In genomic region chr6:148745926-148746325, GRCh38 we compare ENCODE assay signal across 8 cellular contexts. TPM values are rescaled to one million over a fixed set of nuclear protein-coding genes. Genes with fewer than 3 reads are reported as not detected.
DNase-seq lines count a peak whose midpoint lies in the region; ATAC-seq and TF ChIP-seq lines count a peak whose summit lies in the region.

No MANE protein-coding gene starts in this region.

- 0% methylated on average over 5 of the region's 6 CpGs for WGBS in SK-N-SH (ENCODE audit: low lambda C conversion rate)
- 18% methylated on average over 6 of the region's 6 CpGs for WGBS in suprapubic skin

- peak overlapping the region; percentile 84; the same call in 1 of the 2 replicates for H3K4me2 ChIP-seq in SK-N-SH

- no peak for TF ChIP-seq RAD21 in SK-N-SH (IDR thresholded peaks at IDR 0.05; ENCODE audit: low read length)

- TF ChIP-seq EP300 in SK-N-SH (IDR thresholded peaks at IDR 0.05; ENCODE audit: borderline replicate concordance in 1 of 2, low read depth in 1 of 2, low read length in 1 of 2), result no peak
- no peak for TF ChIP-seq EP300 in suprapubic skin (IDR thresholded peaks at IDR 0.05)

- no peaks in the 10 kb centered on the region for H3K36me3 Mint-ChIP-seq in activated naive CD8-positive, alpha-beta T cell

- H3K9ac ChIP-seq in SK-N-SH (no peak overlapping the region), iPS-20b (ENCODE audit: low read depth, low read length) (peak overlapping the region; percentile 78; the same call in 1 of the 2 replicates)

- H3K36me3 ChIP-seq in SK-N-SH (replicated peaks in 1 of 2; ENCODE audit: control insufficient read depth in 1 of 2, insufficient read depth in 2 of 2, low read length in 1 of 2), result no peaks in the 10 kb centered on the region
- H3K36me3 ChIP-seq in iPS-20b (ENCODE audit: insufficient read depth, low read depth, low read length), result no peaks in the 10 kb centered on the region
- H3K36me3 ChIP-seq in suprapubic skin, result no peaks in the 10 kb centered on the region

- no peak for TF ChIP-seq CTCF in SK-N-SH (IDR thresholded peaks at IDR 0.05)
- no peak for TF ChIP-seq CTCF in suprapubic skin (IDR thresholded peaks at IDR 0.05)

- no peaks in the 10 kb centered on the region for H3K9me3 Mint-ChIP-seq in activated naive CD8-positive, alpha-beta T cell (ENCODE audit: low read depth)

- H3K4me1 ChIP-seq in SK-N-SH (ENCODE audit: control insufficient read depth in 1 of 2, insufficient read depth in 2 of 2, low read depth in 1 of 2, low read length in 1 of 2) (no peaks in the 10 kb centered on the region), iPS-20b (ENCODE audit: insufficient read depth, low read length) (peaks cover 11% of the 10 kb centered on the region; the same call in 1 of the 2 replicates), suprapubic skin (peaks cover 30% of the 10 kb centered on the region)

- no peak for TF ChIP-seq POLR2A in suprapubic skin (IDR thresholded peaks at IDR 0.05)

- peaks cover 16% of the 10 kb centered on the region for H3K4me1 Mint-ChIP-seq in activated naive CD8-positive, alpha-beta T cell (ENCODE audit: low read depth)

- H2AFZ ChIP-seq in SK-N-SH (ENCODE audit: low read depth), result peak overlapping the region; percentile 91; the same call in 1 of the 2 replicates

- POLR2A ChIA-PET in SK-N-SH (lab: Yijun Ruan, JAX), result interaction anchor here (0.7 kb wide), 1 partner anchor 299 kb away, joined by 3 read pairs; no protein-coding TSS in a partner anchor

- CTCF ChIA-PET in SK-N-SH (lab: Yijun Ruan, JAX), result no interaction called here

- no peaks in the 10 kb centered on the region for H4K20me1 ChIP-seq in SK-N-SH (ENCODE audit: insufficient read depth)

- no peak overlapping the region for H3K27ac Mint-ChIP-seq in activated naive CD8-positive, alpha-beta T cell

- no peak for ATAC-seq in SK-N-SH treated with all-trans-retinoic acid at 6 μM for 48 hours

- H3K27me3 ChIP-seq in SK-N-SH (ENCODE audit: insufficient read depth) (peaks cover 33% of the 10 kb centered on the region; the same call in 1 of the 2 replicates), iPS-20b (ENCODE audit: insufficient read depth, low read length) (peaks cover 19% of the 10 kb centered on the region; the same call in 1 of the 2 replicates), suprapubic skin (peaks cover 5% of the 10 kb centered on the region)

- no peaks in the 10 kb centered on the region for H3K9me2 ChIP-seq in SK-N-SH

- H3K4me3 Mint-ChIP-seq in activated naive CD8-positive, alpha-beta T cell, result peak overlapping the region; percentile 94

- H3K27ac ChIP-seq in SK-N-SH (ENCODE audit: low read depth in 2 of 2, low read length in 1 of 2) (peak overlapping the region in 1 of 2 experiments; percentile 39; a peak in 1 of 4 replicates), iPS-20b (ENCODE audit: low read length) (no peak overlapping the region), suprapubic skin (peak overlapping the region; percentile 86)

- DNase-seq in SK-N-SH, result no peak
- no peak for DNase-seq in suprapubic skin (ENCODE audit: low spot score in 2 of 2)
- DNase-seq in NCI-H2029 (lab: John Stamatoyannopoulos, UW), result no peak
- no peak for DNase-seq in mesenteric fat pad (ENCODE audit: low spot score)
- no peak for DNase-seq in stimulated activated CD4-positive, alpha-beta T cell treated with anti-CD3 and anti-CD28 coated beads, Interleukin-15, amount 100 ng/mL, for 24 hours

- H3K27me3 Mint-ChIP-seq in activated naive CD8-positive, alpha-beta T cell, result peaks cover 22% of the 10 kb centered on the region

- no peaks in the 10 kb centered on the region for H3F3A ChIP-seq in SK-N-SH (replicated peaks; ENCODE audit: insufficient read depth)

- H3K4me3 ChIP-seq in SK-N-SH (ENCODE audit: low read depth in 2 of 2, low read length in 1 of 2) (peak overlapping the region; percentile 50 to 63; a peak in 3 of 4 replicates), iPS-20b (ENCODE audit: low read length) (peak overlapping the region; percentile 74), suprapubic skin (peak overlapping the region; percentile 93)

- H3K79me2 ChIP-seq in SK-N-SH (ENCODE audit: insufficient read depth), result no peaks in the 10 kb centered on the region

- H3K9me3 ChIP-seq in SK-N-SH (no peaks in the 10 kb centered on the region), iPS-20b (ENCODE audit: insufficient read depth, low read depth, low read length) (no peaks in the 10 kb centered on the region), suprapubic skin (no peaks in the 10 kb centered on the region)

TF ChIP-seq in SK-N-SH, 30 proteins besides CTCF, POLR2A, EP300 and RAD21 (continues in another document):
- TF ChIP-seq FOXJ3 (CRISPR knock-in tag; IDR thresholded peaks at IDR 0.05) (no peak), EZH2phosphoT487 (IDR thresholded peaks at IDR 0.05; ENCODE audit: borderline replicate concordance, low read depth) (no peak), MAX (IDR thresholded peaks at IDR 0.05; ENCODE audit: low read depth) (no peak), TCF12 (IDR thresholded peaks at IDR 0.05) (no peak), CHD2 (IDR thresholded peaks at IDR 0.05; ENCODE audit: low read length, partially characterized antibody) (no peak), SMC3 (IDR thresholded peaks at IDR 0.05; ENCODE audit: low read depth, low read length) (no peak), JUND (IDR thresholded peaks at IDR 0.05) (no peak), RCOR1 (IDR thresholded peaks at IDR 0.05; ENCODE audit: low read length) (no peak), ZBTB33 (IDR thresholded peaks at IDR 0.05; ENCODE audit: borderline replicate concordance, low read depth) (no peak)

TF ChIP-seq in SK-N-SH treated with all-trans-retinoic acid at 6 μM for 48 hours, 23 proteins besides CTCF, POLR2A, EP300 and RAD21:
- no peak for TF ChIP-seq GLIS3 (CRISPR knock-in tag; IDR thresholded peaks at IDR 0.05)
- TF ChIP-seq ZNF70 (CRISPR knock-in tag; IDR thresholded peaks at IDR 0.05), result no peak
- no peak for TF ChIP-seq ZC3H10 (CRISPR knock-in tag; IDR thresholded peaks at IDR 0.05)
- no peak for TF ChIP-seq ISL1 (CRISPR knock-in tag; IDR thresholded peaks at IDR 0.05)
- no peak for TF ChIP-seq RARB (CRISPR knock-in tag; IDR thresholded peaks at IDR 0.05)
- TF ChIP-seq TOX (CRISPR knock-in tag; IDR thresholded peaks at IDR 0.05; ENCODE audit: borderline replicate concordance), result no peak
- no peak for TF ChIP-seq ZFP30 (CRISPR knock-in tag; IDR thresholded peaks at IDR 0.05)
- TF ChIP-seq BACH2 (CRISPR knock-in tag; IDR thresholded peaks at IDR 0.05; ENCODE audit: borderline replicate concordance), result no peak
- no peak for TF ChIP-seq POU6F1 (CRISPR knock-in tag; IDR thresholded peaks at IDR 0.05; ENCODE audit: borderline replicate concordance, low read depth)
- TF ChIP-seq PATZ1 (CRISPR knock-in tag; IDR thresholded peaks at IDR 0.05; ENCODE audit: borderline replicate concordance), result no peak
- no peak for TF ChIP-seq CSRNP3 (CRISPR knock-in tag; IDR thresholded peaks at IDR 0.05)
- TF ChIP-seq PPARA (CRISPR knock-in tag; IDR thresholded peaks at IDR 0.05; ENCODE audit: borderline replicate concordance), result no peak

RNA-seq across cellular contexts. Expression of gene UST, which starts 0.9 kb away (rescaled TPM):
- 1.7 and 5.0 TPM in 2 replicates for polyA plus RNA-seq in SK-N-SH (2012; rRNA removed)
- polyA plus RNA-seq in SK-N-SH (2012; cell fraction: cytosol; rRNA removed), result 4.6 and 5.0 TPM in 2 replicates
- polyA plus RNA-seq in SK-N-SH (2012; cell fraction: nucleus; rRNA removed), result 1.9 and 2.8 TPM in 2 replicates
- total RNA-seq in suprapubic skin (10 to 100 TPM; 16.7 to 19.5 (median 18.1) TPM), mesenteric fat pad (5.2 TPM)
